ENCODE assay signal across 14 cellular contexts in genomic region chr3:177973241-177973840, GRCh38.
DNase-seq lines count a peak whose midpoint lies in the region; ATAC-seq, FAIRE-seq and TF ChIP-seq lines count a peak whose summit lies in the region.
"Had no signal": no experiment of that assay in that cellular context is flagged by ENCODE, and none has a peak within 500 bp of the region (broad histone marks: within the 10 kb centered on the region; RNA-seq: fewer than 3 reads in every experiment).

No MANE protein-coding gene starts in this region.

- H3K27ac ChIP-seq in sigmoid colon: peak overlapping the region in 3 of 4 donors; percentile 35 to 69 (median 61)
- H3K27ac ChIP-seq: KMS-11, pancreas had no signal

- TF ChIP-seq EP300 in sigmoid colon (IDR thresholded peaks at IDR 0.05): no peak

- no peak overlapping the region for H3K4me3 ChIP-seq in sigmoid colon
- H3K4me3 ChIP-seq: coronary artery, pancreas had no signal

- WGBS in sigmoid colon, 2 donors: 76 to 92% methylated on average over 2 of the region's 2 CpGs

- ATAC-seq in GM19324 (IDR thresholded peaks at IDR 0.05; ENCODE audit: low FRiP score, unreplicated experiment): peak; percentile 85
- ATAC-seq in GM21619 (IDR thresholded peaks at IDR 0.05; ENCODE audit: unreplicated experiment): no peak
- ATAC-seq: pancreas had no signal

- TF ChIP-seq CTCF in sigmoid colon (IDR thresholded peaks at IDR 0.05): no peak

- DNase-seq in RCC 7860 (ENCODE audit: low spot score) (peak; percentile 80), fibroblast of peridontal ligament (ENCODE audit: extremely low read depth) (peak; percentile 53), sigmoid colon (no peak), GM12891 (ENCODE audit: insufficient read length, low spot score) (no peak), NCI-H1436 treated with DMSO at 0.1 percent for 48 hours (lab: John Stamatoyannopoulos, UW) (no peak)
- DNase-seq: activated naive CD4-positive, alpha-beta T cell treated with anti-CD3 and anti-CD28 coated beads for 36 hours; Caco-2; NCI-H2171; pancreas had no signal

- no peaks in the 10 kb centered on the region for H3K36me3 ChIP-seq in sigmoid colon
- H3K36me3 ChIP-seq: pancreas had no signal

- TF ChIP-seq POLR2A in sigmoid colon (IDR thresholded peaks at IDR 0.05): no peak
- TF ChIP-seq POLR2A in GM12891 (IDR thresholded peaks at IDR 0.05; ENCODE audit: low read depth, low read length): no peak

- no peaks in the 10 kb centered on the region for H3K9me3 ChIP-seq in sigmoid colon
- H3K9me3 ChIP-seq: Caco-2, pancreas had no signal

- FAIRE-seq in RCC 7860 (lab: Jason Lieb, UNC) (peak; percentile 75), GM12891 (lab: Jason Lieb, UNC) (no peak)
- FAIRE-seq: H54 had no signal

- peaks cover 0 to 10% (median 0%) of the 10 kb centered on the region in 4 donors for H3K4me1 ChIP-seq in sigmoid colon
- H3K4me1 ChIP-seq: pancreas had no signal

- intact Hi-C loops in sigmoid colon (cut with DNase I): no loop called here

- no peaks in the 10 kb centered on the region for H3K27me3 ChIP-seq in sigmoid colon
- H3K27me3 ChIP-seq: pancreas had no signal

TF ChIP-seq in GM12891, 5 proteins besides CTCF, POLR2A, EP300 and RAD21:
- TF ChIP-seq SPI1 (IDR thresholded peaks at IDR 0.05; ENCODE audit: low read depth, low read length): no peak
- no peak for TF ChIP-seq PAX5 (IDR thresholded peaks at IDR 0.05; ENCODE audit: insufficient read depth, low read length, severe bottlenecking)
- no peak for TF ChIP-seq POLR2AphosphoS5 (IDR thresholded peaks at IDR 0.05; ENCODE audit: low read depth, low read length)
- no peak for TF ChIP-seq TAF1 (IDR thresholded peaks at IDR 0.05; ENCODE audit: low read depth, low read length)
- TF ChIP-seq POU2F2 (IDR thresholded peaks at IDR 0.05; ENCODE audit: low read depth, low read length): no peak

Comparison
In these comparisons a context has a peak if more than half of its experiments do, and no peak if none do; other contexts are left out.
1. DNase-seq: peak in RCC 7860 (single experiment) and fibroblast of peridontal ligament (single experiment); none in sigmoid colon (single experiment), GM12891 (single experiment) and NCI-H1436 treated with DMSO at 0.1 percent for 48 hours (single experiment).